Comparison of ENCODE assay signal across 15 cellular contexts in genomic region chr5:652023-652515, GRCh38. TPM values are rescaled to one million over a fixed set of nuclear protein-coding genes. Genes with fewer than 3 reads are reported as not detected.
DNase-seq lines count a peak whose midpoint lies in the region; ATAC-seq and TF ChIP-seq lines count a peak whose summit lies in the region.
"Had no signal": no experiment of that assay in that cellular context is flagged by ENCODE, and none has a peak within 500 bp of the region (broad histone marks: within the 10 kb centered on the region; RNA-seq: fewer than 3 reads in every experiment).

No MANE protein-coding gene starts in this region.

- WGBS in right cardiac atrium = 96% methylated on average over 8 of the region's 8 CpGs
- 95 to 96% methylated on average over 8 of the region's 8 CpGs for WGBS in aorta, 2 donors

- no peak overlapping the region for H3K4me3 ChIP-seq in right cardiac atrium (ENCODE audit: low read length)
- H3K4me3 ChIP-seq in left ventricle myocardium inferior = no peak overlapping the region
- H3K4me3 ChIP-seq in aorta (ENCODE audit: low read length in 2 of 2) = no peak overlapping the region
- no peak overlapping the region for H3K4me3 ChIP-seq in left lung
- H3K4me3 ChIP-seq in HAP-1 = no peak overlapping the region

- H3K36me3 ChIP-seq in left ventricle myocardium inferior (no peaks in the 10 kb centered on the region), aorta (ENCODE audit: control insufficient read depth in 1 of 2, insufficient read depth in 2 of 2, low read length in 1 of 2) (no peaks in the 10 kb centered on the region), left lung (peaks cover 0 to 25% of the 10 kb centered on the region in 2 donors), HAP-1 (replicated peaks) (peaks cover 36% of the 10 kb centered on the region)

- no peak overlapping the region for H3K27ac Mint-ChIP-seq in chondrocyte (ENCODE audit: unreplicated experiment)

- TF ChIP-seq CTCF in left ventricle myocardium inferior (IDR thresholded peaks at IDR 0.05; ENCODE audit: borderline replicate concordance) (no peak), chondrocyte (IDR thresholded peaks at IDR 0.05) (no peak), left lung (IDR thresholded peaks at IDR 0.05) (no peak)

- in situ Hi-C loops in HAP-1 (cut with MboI; ENCODE audit: low sequenced_read_pairs) = no loop called here

- H3K4me3 Mint-ChIP-seq in chondrocyte (ENCODE audit: unreplicated experiment) = no peak overlapping the region

- no peaks in the 10 kb centered on the region for H3K27me3 ChIP-seq in right cardiac atrium (ENCODE audit: control insufficient read depth, insufficient read depth)
- H3K27me3 ChIP-seq in left ventricle myocardium inferior (ENCODE audit: low read depth) = no peaks in the 10 kb centered on the region
- no peaks in the 10 kb centered on the region for H3K27me3 ChIP-seq in aorta (ENCODE audit: control insufficient read depth in 1 of 2, insufficient read depth in 2 of 2, low read length in 1 of 2)
- no peaks in the 10 kb centered on the region for H3K27me3 ChIP-seq in left lung
- no peaks in the 10 kb centered on the region for H3K27me3 ChIP-seq in HAP-1 (ENCODE audit: low read depth)

- H3K9me3 ChIP-seq in right cardiac atrium (ENCODE audit: control insufficient read depth, low read length) (peaks cover 2% of the 10 kb centered on the region), left ventricle myocardium inferior (replicated peaks) (no peaks in the 10 kb centered on the region), aorta (ENCODE audit: control insufficient read depth, low read length) (no peaks in the 10 kb centered on the region), left lung (no peaks in the 10 kb centered on the region), HAP-1 (no peaks in the 10 kb centered on the region)

- peaks cover 2% of the 10 kb centered on the region for H3K36me3 Mint-ChIP-seq in chondrocyte (ENCODE audit: low read depth)

- no peak for DNase-seq in right cardiac atrium
- DNase-seq in left ventricle myocardium inferior = no peak
- peak; percentile 68 for DNase-seq in chondrocyte (ENCODE audit: low spot score)
- DNase-seq in mucosa of gallbladder (ENCODE audit: low spot score) = peak; percentile 7
- peak; percentile 29 to 44 for DNase-seq in aorta
- DNase-seq in left lung = no peak
- DNase-seq in HAP-1 (ENCODE audit: low spot score in 2 of 2) = no peak
- DNase-seq: AML-193; C1 segment of cervical spinal cord; IMR-90; NCI-H1092 treated with DMSO at 0.1 percent for 48 hours; NCI-H2227 treated with DMSO at 0.1 percent for 48 hours; NK-92 treated with Interleukin-12 subunit alpha and Interleukin-12 subunit beta, amount 100 ng/mL, for 24 hours had no signal

- H3K27ac ChIP-seq in right cardiac atrium (ENCODE audit: low read length) (no peak overlapping the region), left ventricle myocardium inferior (replicated peaks) (no peak overlapping the region), aorta (ENCODE audit: low read depth in 1 of 2, low read length in 2 of 2) (no peak overlapping the region), left lung (no peak overlapping the region)
- H3K27ac ChIP-seq: KMS-11 had no signal

- no peaks in the 10 kb centered on the region for H3K9me3 Mint-ChIP-seq in chondrocyte (ENCODE audit: low read depth)

- H3K4me1 Mint-ChIP-seq in chondrocyte (ENCODE audit: low read depth) = no peaks in the 10 kb centered on the region

- peak; percentile 21 to 47 for ATAC-seq in right cardiac atrium
- peak; percentile 29 for ATAC-seq in aorta (ENCODE audit: low FRiP score)
- no peak for ATAC-seq in left lung
- no peak for ATAC-seq in GM21528 (IDR thresholded peaks at IDR 0.05; ENCODE audit: low FRiP score, unreplicated experiment)

- intact Hi-C loops in right cardiac atrium (cut with DNase I) = no loop called here
- intact Hi-C loops in left ventricle myocardium inferior (cut with micrococcal nuclease) = no loop called here
- intact Hi-C loops in aorta (cut with DNase I) = no loop called here
- intact Hi-C loops in left lung (cut with DNase I) = no loop called here

- no peaks in the 10 kb centered on the region for H3K4me1 ChIP-seq in right cardiac atrium (ENCODE audit: control insufficient read depth, insufficient read depth, low read length)
- H3K4me1 ChIP-seq in left ventricle myocardium inferior = no peaks in the 10 kb centered on the region
- no peaks in the 10 kb centered on the region for H3K4me1 ChIP-seq in aorta (ENCODE audit: control insufficient read depth in 1 of 2, insufficient read depth in 2 of 2, low read length in 2 of 2)
- no peaks in the 10 kb centered on the region for H3K4me1 ChIP-seq in left lung
- no peaks in the 10 kb centered on the region for H3K4me1 ChIP-seq in HAP-1

- no peaks in the 10 kb centered on the region for H3K27me3 Mint-ChIP-seq in chondrocyte (ENCODE audit: low read depth)

RNA-seq across cellular contexts. Expression of gene CEP72, which starts 39.9 kb away (rescaled TPM):
- total RNA-seq in right cardiac atrium = 1 to 10 TPM; 1.2 to 3.4 (median 2.2) TPM
- polyA plus RNA-seq in right cardiac atrium = 1.1 TPM
- 1.7 TPM for total RNA-seq in left ventricle myocardium inferior
- total RNA-seq in chondrocyte = 2.7 to 4.5 TPM (median 3.3 TPM) in 3 replicates
- total RNA-seq in mucosa of gallbladder = 26.7 TPM
- total RNA-seq in aorta = 1 to 10 TPM; 2.2 to 6.5 TPM
- polyA plus RNA-seq in aorta = under 1 TPM in 1 of 2 donors, not detected in 1; 0.82 TPM
- total RNA-seq in left lung = 10 to 100 TPM in 1 of 2 donors, 1 to 10 TPM in 1; 5.5 to 13.1 TPM

RNA-seq across cellular contexts. Expression of gene TPPP, which starts 41.1 kb away (rescaled TPM):
- total RNA-seq in right cardiac atrium (10 to 100 TPM; 15.8 to 30.1 (median 22.7) TPM), left ventricle myocardium inferior (21.6 TPM), chondrocyte (0.07 to 0.70 TPM (median 0.56 TPM) in 3 replicates), mucosa of gallbladder (9.9 TPM), aorta (1 to 10 TPM; 5.6 to 9.8 TPM), left lung (10 to 100 TPM in 1 of 2 donors, 1 to 10 TPM in 1; 9.6 to 14.4 TPM)
- polyA plus RNA-seq in right cardiac atrium (12.2 TPM), aorta (1 to 10 TPM; 2.5 to 4.7 TPM)

Comparison
In these comparisons a context has a peak if more than half of its experiments do, and no peak if none do; other contexts are left out.
1. ATAC-seq: peak in right cardiac atrium (2 of 2) and aorta (single experiment); none in left lung (single experiment) and GM21528 (single experiment).
2. DNase-seq: peak in chondrocyte (single experiment), mucosa of gallbladder (single experiment) and aorta (2 of 2); none in right cardiac atrium (0 of 3), left ventricle myocardium inferior (single experiment), left lung (0 of 2) and HAP-1 (0 of 2).